ENCODE assay signal across 1 cellular context in genomic region chr2:171893196-171893823, GRCh38.
TF ChIP-seq lines count a peak whose summit lies in the region.

No MANE protein-coding gene starts in this region.

TF ChIP-seq in IMR-90, 13 proteins besides CTCF, POLR2A, EP300 and RAD21:
- TF ChIP-seq SMC3 (IDR thresholded peaks at IDR 0.05; ENCODE audit: low read depth, low read length) (no peak), CEBPB (IDR thresholded peaks at IDR 0.05; ENCODE audit: low read depth, low read length) (0 out of 2 replicates have a peak, but pooled peaks have one; percentile 21), MAFK (IDR thresholded peaks at IDR 0.05; ENCODE audit: low read depth, low read length) (no peak), CHD1 (IDR thresholded peaks at IDR 0.05; ENCODE audit: low read depth, low read length) (no peak)
